24 cellular contexts compared by ENCODE assay signal in the genomic region with DNA sequence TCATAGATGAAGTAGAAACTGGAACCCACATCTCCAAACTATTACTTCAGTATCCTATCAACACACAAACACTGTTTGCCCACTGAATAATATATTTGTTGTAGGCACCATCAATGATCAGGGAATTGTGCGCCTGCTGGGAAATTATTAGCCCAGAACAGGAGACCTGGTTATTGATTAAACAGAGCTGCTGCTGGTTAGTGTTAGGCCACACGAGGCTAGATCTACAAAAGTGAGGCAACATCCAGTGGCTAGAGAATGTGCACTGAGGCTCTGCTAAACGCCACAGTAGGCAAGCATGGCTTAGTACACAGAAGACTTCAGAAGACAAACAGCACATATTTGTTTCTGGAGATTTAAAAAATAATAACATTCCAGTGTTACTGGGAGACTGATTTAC. TPM values are rescaled to one million over a fixed set of nuclear protein-coding genes. Genes with fewer than 3 reads are reported as not detected.
A peak's percentile ranks its signal among the peaks of the same experiment; 100 is the strongest.
DNase-seq lines count a peak whose midpoint lies in the region; ATAC-seq and TF ChIP-seq lines count a peak whose summit lies in the region.
"Had no signal": no experiment of that assay in that cellular context is flagged by ENCODE, and none has a peak within 500 bp of the region (broad histone marks: within the 10 kb centered on the region; RNA-seq: fewer than 3 reads in every experiment).

No MANE protein-coding gene starts in this region.

- TF ChIP-seq POLR2A in body of pancreas (IDR thresholded peaks at IDR 0.05) (no peak), uterus (IDR thresholded peaks at IDR 0.05) (no peak)

- H3K4me1 ChIP-seq in body of pancreas (peaks cover 27% of the 10 kb centered on the region), uterus (no peaks in the 10 kb centered on the region)
- H3K4me1 ChIP-seq: breast epithelium had no signal

- intact Hi-C loops in body of pancreas (cut with DNase I) (no loop called here), uterus (cut with DNase I; ENCODE audit: low total_unique reads) (no loop called here)

- H3K27me3 ChIP-seq in body of pancreas (no peaks in the 10 kb centered on the region), uterus (no peaks in the 10 kb centered on the region)
- H3K27me3 ChIP-seq: breast epithelium, neutrophil, transverse colon had no signal

- no peaks in the 10 kb centered on the region for H3K9me3 ChIP-seq in body of pancreas
- no peaks in the 10 kb centered on the region for H3K9me3 ChIP-seq in uterus
- H3K9me3 ChIP-seq: breast epithelium, neutrophil, transverse colon had no signal

- H3K27ac ChIP-seq in body of pancreas = peak overlapping the region; percentile 4 to 57 (median 26)
- H3K27ac ChIP-seq in uterus = no peak overlapping the region
- H3K27ac ChIP-seq: breast epithelium, GM23248, neutrophil, transverse colon had no signal

- TF ChIP-seq CTCF in body of pancreas (IDR thresholded peaks at IDR 0.05) (no peak), uterus (IDR thresholded peaks at IDR 0.05) (no peak)

- ATAC-seq in body of pancreas (peak; percentile 93), GM18520 (IDR thresholded peaks at IDR 0.05; ENCODE audit: unreplicated experiment) (no peak)
- ATAC-seq: activated CD8-positive, alpha-beta T cell treated with anti-CD3 and anti-CD28 coated beads, Interleukin-2, amount 10 ng/mL, durations not matched to agents 7 days and 5 days; left ventricle myocardium superior; stimulated activated effector memory CD8-positive, alpha-beta T cell treated with anti-CD3 and anti-CD28 coated beads, Interleukin-12 subunit alpha, Interleukin-12 subunit beta, amount 100 ng/mL, for 72 hours had no signal

- DNase-seq in DMS53 (lab: John Stamatoyannopoulos, UW) = peak; percentile 72
- DNase-seq in body of pancreas = peak; percentile 52 to 78 (median 69)
- DNase-seq in left kidney (ENCODE audit: low read depth, low spot score) = peak; percentile 77
- peak; percentile 97 for DNase-seq in renal cortical epithelial cell (ENCODE audit: low read depth)
- DNase-seq in uterus = no peak
- DNase-seq in SK-N-DZ (ENCODE audit: low spot score) = no peak
- no peak for DNase-seq in activated CD8-positive, alpha-beta memory T cell treated with anti-CD3 and anti-CD28 coated beads for 24 hours
- DNase-seq: activated CD4-positive, alpha-beta T cell treated with anti-CD3 and anti-CD28 coated beads for 4 hours; activated CD8-positive, alpha-beta T cell treated with anti-CD3 and anti-CD28 coated beads, Interleukin-2, amount 10 ng/mL, durations not matched to agents 7 days and 5 days; amygdala; C1 segment of cervical spinal cord; COR-L47; GM23248; KG1; left ventricle myocardium superior; NCI-H1105; NCI-H2029; NCI-H69; Right ventricle myocardium superior; transverse colon had no signal

- no peak overlapping the region for H3K4me3 ChIP-seq in body of pancreas
- H3K4me3 ChIP-seq in uterus = no peak overlapping the region
- H3K4me3 ChIP-seq: breast epithelium, GM23248, transverse colon had no signal

- no peaks in the 10 kb centered on the region for H3K36me3 ChIP-seq in body of pancreas (replicated peaks in 1 of 2; ENCODE audit: insufficient read depth in 1 of 2, low read depth in 2 of 2)
- no peaks in the 10 kb centered on the region for H3K36me3 ChIP-seq in uterus
- H3K36me3 ChIP-seq: breast epithelium, neutrophil, transverse colon had no signal

- WGBS in body of pancreas, 2 donors = 10 to 18% methylated on average over 3 of the region's 3 CpGs

RNA-seq across cellular contexts. Expression of a gene that starts 11.0 kb away (rescaled TPM):
- 10 to 100 TPM in 1 of 2 donors, 1 to 10 TPM in 1; 9.2 to 11.9 TPM for total RNA-seq in body of pancreas
- total RNA-seq in renal cortical epithelial cell = 9.7 and 20.6 TPM in 2 replicates
- total RNA-seq in uterus = 10 to 100 TPM in 1 of 4 donors, 1 to 10 TPM in 2, under 1 TPM in 1; 0.26 to 11.4 (median 4.4) TPM
- 8.3 and 9.6 TPM in 2 replicates for polyA plus RNA-seq in SK-N-DZ (2014; cell fraction: cytosol; rRNA removed)
- polyA plus RNA-seq in SK-N-DZ (2014; cell fraction: nucleus; rRNA removed) = 3.5 and 6.9 TPM in 2 replicates

RNA-seq across cellular contexts. Expression of a gene that starts 12.7 kb away (rescaled TPM):
- 10 to 100 TPM; 56.3 to 62.3 TPM for total RNA-seq in body of pancreas
- total RNA-seq in renal cortical epithelial cell = 38.5 and 52.3 TPM in 2 replicates
- total RNA-seq in uterus = 10 to 100 TPM; 35.6 to 50.3 (median 45.1) TPM
- polyA plus RNA-seq in SK-N-DZ (2014; cell fraction: cytosol; rRNA removed) = 111 and 124 TPM in 2 replicates
- polyA plus RNA-seq in SK-N-DZ (2014; cell fraction: nucleus; rRNA removed) = 452 and 459 TPM in 2 replicates

RNA-seq across cellular contexts. Expression of a gene that starts 33.6 kb away (rescaled TPM):
- 10 to 100 TPM; 26.7 to 34.3 TPM for total RNA-seq in body of pancreas
- 11.5 and 34.7 TPM in 2 replicates for total RNA-seq in renal cortical epithelial cell
- total RNA-seq in uterus = 10 to 100 TPM; 13.1 to 75.0 (median 22.9) TPM
- polyA plus RNA-seq in SK-N-DZ (2014; cell fraction: cytosol; rRNA removed) = 61.7 and 67.9 TPM in 2 replicates
- 87.2 and 119 TPM in 2 replicates for polyA plus RNA-seq in SK-N-DZ (2014; cell fraction: nucleus; rRNA removed)

RNA-seq across cellular contexts. Expression of a gene that starts 37.1 kb away (rescaled TPM):
- total RNA-seq in body of pancreas = 1 to 10 TPM; 4.3 to 8.0 TPM
- 3.1 and 12.8 TPM in 2 replicates for total RNA-seq in renal cortical epithelial cell
- total RNA-seq in uterus = 10 to 100 TPM in 3 of 4 donors, 1 to 10 TPM in 1; 2.8 to 17.0 (median 12.7) TPM
- 116 and 120 TPM in 2 replicates for polyA plus RNA-seq in SK-N-DZ (2014; cell fraction: cytosol; rRNA removed)
- polyA plus RNA-seq in SK-N-DZ (2014; cell fraction: nucleus; rRNA removed) = 565 and 650 TPM in 2 replicates

Comparison
In these comparisons a context has a peak if more than half of its experiments do, and no peak if none do; other contexts are left out.
1. DNase-seq: peak in DMS53 (single experiment), body of pancreas (4 of 4), left kidney (single experiment) and renal cortical epithelial cell (single experiment); none in uterus (0 of 2), SK-N-DZ (single experiment) and activated CD8-positive, alpha-beta memory T cell treated with anti-CD3 and anti-CD28 coated beads for 24 hours (single experiment).
2. H3K27ac ChIP-seq: peak in body of pancreas (4 of 4); none in uterus (0 of 2).